In the genomic region with DNA sequence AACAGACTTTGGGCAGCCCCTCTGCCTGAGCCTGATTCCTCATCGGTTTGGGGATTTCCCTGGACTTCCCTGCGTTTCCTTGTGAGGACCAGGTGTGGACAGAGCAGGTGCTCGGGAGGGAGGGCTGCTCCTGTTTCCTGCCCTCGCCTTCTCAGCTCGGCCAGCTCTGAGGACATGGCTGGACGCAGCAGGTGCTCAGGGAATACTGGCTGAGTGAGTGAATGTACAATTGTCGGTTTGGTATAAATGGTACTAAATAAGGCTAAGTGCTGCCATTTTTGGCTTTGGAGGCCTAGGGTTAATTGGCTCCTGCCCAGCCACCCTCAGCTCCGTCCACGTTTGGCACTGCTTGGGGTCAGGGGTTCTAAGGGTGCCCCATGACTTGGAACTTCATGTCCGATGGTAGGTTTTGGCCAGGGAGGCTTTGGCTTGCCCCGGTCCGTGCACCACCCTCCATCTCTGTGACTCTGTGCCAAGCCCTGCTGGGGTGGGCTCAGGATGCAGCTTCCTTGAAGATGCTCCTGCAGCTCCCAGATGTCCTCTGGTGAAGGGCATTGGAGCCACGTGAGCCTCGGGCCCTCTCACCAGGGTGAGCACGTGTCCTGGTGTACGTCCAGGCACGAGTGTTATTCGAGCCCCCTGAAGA, we compare ENCODE assay signal across 25 cellular contexts. TPM values are rescaled to one million over a fixed set of nuclear protein-coding genes. Genes with fewer than 3 reads are reported as not detected.
DNase-seq lines count a peak whose midpoint lies in the region; ATAC-seq and TF ChIP-seq lines count a peak whose summit lies in the region.
"Had no signal": no experiment of that assay in that cellular context is flagged by ENCODE, and none has a peak within 500 bp of the region (broad histone marks: within the 10 kb centered on the region; RNA-seq: fewer than 3 reads in every experiment).

No MANE protein-coding gene starts in this region.

- TF ChIP-seq POLR2A in stomach (IDR thresholded peaks at IDR 0.05) (no peak), GM18505 (IDR thresholded peaks at IDR 0.05; ENCODE audit: borderline replicate concordance, extremely low read depth, insufficient read depth, insufficient read length) (no peak)

- H3K4me1 ChIP-seq in SK-N-SH (ENCODE audit: control insufficient read depth in 1 of 2, insufficient read depth in 2 of 2, low read depth in 1 of 2, low read length in 1 of 2): no peaks in the 10 kb centered on the region
- H3K4me1 ChIP-seq in lower lobe of right lung: no peaks in the 10 kb centered on the region
- no peaks in the 10 kb centered on the region for H3K4me1 ChIP-seq in stomach
- H3K4me1 ChIP-seq: BE2C had no signal

- H3K27me3 Mint-ChIP-seq in natural killer cell treated with Interleukin-12 subunit alpha and Interleukin-12 subunit beta and Interleukin-15 and Interleukin-18, amount 100 ng/mL, for 72 hours: peaks cover 3 to 10% of the 10 kb centered on the region in 2 donors
- peaks cover 0 to 5% of the 10 kb centered on the region in 2 donors for H3K27me3 Mint-ChIP-seq in natural killer cell (ENCODE audit: low read depth in 2 of 2)

- POLR2A ChIA-PET in SK-N-SH (lab: Yijun Ruan, JAX): no interaction called here

- TF ChIP-seq RAD21 in SK-N-SH (IDR thresholded peaks at IDR 0.05; ENCODE audit: low read length): no peak

- TF ChIP-seq CTCF in SK-N-SH (IDR thresholded peaks at IDR 0.05): no peak
- no peak for TF ChIP-seq CTCF in natural killer cell (IDR thresholded peaks at IDR 0.05)
- TF ChIP-seq CTCF in lower lobe of right lung (IDR thresholded peaks at IDR 0.05): no peak
- no peak for TF ChIP-seq CTCF in stomach (IDR thresholded peaks at IDR 0.05)

- H3K4me1 Mint-ChIP-seq in natural killer cell treated with Interleukin-12 subunit alpha and Interleukin-12 subunit beta and Interleukin-15 and Interleukin-18, amount 100 ng/mL, for 72 hours (ENCODE audit: low read depth in 2 of 2): peaks cover 0 to 14% of the 10 kb centered on the region in 2 donors
- no peaks in the 10 kb centered on the region for H3K4me1 Mint-ChIP-seq in natural killer cell

- no peak overlapping the region for H3K4me2 ChIP-seq in SK-N-SH

- no peak for ATAC-seq in SK-N-SH treated with all-trans-retinoic acid at 6 μM for 48 hours
- no peak for ATAC-seq in natural killer cell treated with Interleukin-12 subunit alpha and Interleukin-12 subunit beta and Interleukin-15 and Interleukin-18, amount 100 ng/mL, for 72 hours
- no peak for ATAC-seq in natural killer cell
- no peak for ATAC-seq in lower lobe of right lung
- ATAC-seq in GM18505 (IDR thresholded peaks at IDR 0.05; ENCODE audit: unreplicated experiment): no peak
- ATAC-seq in HG02571 (IDR thresholded peaks at IDR 0.05; ENCODE audit: unreplicated experiment): no peak

- no peak overlapping the region for H2AFZ ChIP-seq in SK-N-SH (ENCODE audit: low read depth)
- H2AFZ ChIP-seq: GM23248 had no signal

- no peaks in the 10 kb centered on the region for H3K27me3 ChIP-seq in SK-N-SH (ENCODE audit: insufficient read depth)
- H3K27me3 ChIP-seq in lower lobe of right lung (ENCODE audit: low read depth): peaks cover 35% of the 10 kb centered on the region
- H3K27me3 ChIP-seq in stomach: peaks cover 0 to 55% (median 13%) of the 10 kb centered on the region in 3 donors
- H3K27me3 ChIP-seq: BE2C had no signal

- peaks cover 21% of the 10 kb centered on the region for H3K36me3 Mint-ChIP-seq in natural killer cell treated with Interleukin-12 subunit alpha and Interleukin-12 subunit beta and Interleukin-15 and Interleukin-18, amount 100 ng/mL, for 72 hours
- H3K36me3 Mint-ChIP-seq in natural killer cell: no peaks in the 10 kb centered on the region

- DNase-seq in SK-N-SH (peak; percentile 7), natural killer cell (no peak), lower lobe of right lung (peak; percentile 33), stomach (peak; percentile 22)
- peak; percentile 35 for DNase-seq in natural killer cell treated with Interleukin-12 subunit alpha and Interleukin-12 subunit beta and Interleukin-15 and Interleukin-18, amount 100 ng/mL, for 72 hours (ENCODE audit: low spot score)
- DNase-seq: BE2C, Calu3, DND-41, GM23248, NCI-H1092, NCI-H1436, NCI-H187, NCI-H2081 treated with DMSO at 0.1 percent for 48 hours, NCI-H2171, NCI-H226, NCI-H510A, NCI-H69, RPMI8226, SHP77 had no signal

- no peak overlapping the region for H3K27ac ChIP-seq in SK-N-SH (ENCODE audit: low read depth in 2 of 2, low read length in 1 of 2)
- no peak overlapping the region for H3K27ac ChIP-seq in lower lobe of right lung
- no peak overlapping the region for H3K27ac ChIP-seq in stomach
- H3K27ac ChIP-seq: 22Rv1, GM23248 had no signal

- no peak overlapping the region for H3K27ac Mint-ChIP-seq in natural killer cell treated with Interleukin-12 subunit alpha and Interleukin-12 subunit beta and Interleukin-15 and Interleukin-18, amount 100 ng/mL, for 72 hours
- H3K27ac Mint-ChIP-seq in natural killer cell: no peak overlapping the region

- peaks cover 21% of the 10 kb centered on the region for H3K9me3 Mint-ChIP-seq in natural killer cell treated with Interleukin-12 subunit alpha and Interleukin-12 subunit beta and Interleukin-15 and Interleukin-18, amount 100 ng/mL, for 72 hours
- peaks cover 19 to 20% of the 10 kb centered on the region in 2 donors for H3K9me3 Mint-ChIP-seq in natural killer cell

- no peaks in the 10 kb centered on the region for H3K36me3 ChIP-seq in SK-N-SH (replicated peaks in 1 of 2; ENCODE audit: control insufficient read depth in 1 of 2, insufficient read depth in 2 of 2, low read length in 1 of 2)
- no peaks in the 10 kb centered on the region for H3K36me3 ChIP-seq in lower lobe of right lung
- H3K36me3 ChIP-seq in stomach: no peaks in the 10 kb centered on the region
- H3K36me3 ChIP-seq: BE2C had no signal

- intact Hi-C loops in natural killer cell (cut with micrococcal nuclease): no loop called here
- intact Hi-C loops in lower lobe of right lung (cut with DNase I): no loop called here
- intact Hi-C loops in stomach (cut with DNase I; ENCODE audit: low total_unique reads): no loop called here

- no peaks in the 10 kb centered on the region for H3F3A ChIP-seq in SK-N-SH (replicated peaks; ENCODE audit: insufficient read depth)

- no peak for TF ChIP-seq EP300 in SK-N-SH (IDR thresholded peaks at IDR 0.05; ENCODE audit: borderline replicate concordance in 1 of 2, low read depth in 1 of 2, low read length in 1 of 2)
- no peak for TF ChIP-seq EP300 in stomach (IDR thresholded peaks at IDR 0.05)

- no peak overlapping the region for H3K4me3 Mint-ChIP-seq in natural killer cell treated with Interleukin-12 subunit alpha and Interleukin-12 subunit beta and Interleukin-15 and Interleukin-18, amount 100 ng/mL, for 72 hours
- no peak overlapping the region for H3K4me3 Mint-ChIP-seq in natural killer cell

- H4K20me1 ChIP-seq in SK-N-SH (ENCODE audit: insufficient read depth): no peaks in the 10 kb centered on the region

- 36% methylated on average over 9 of the region's 18 CpGs for WGBS in SK-N-SH (ENCODE audit: low lambda C conversion rate)
- WGBS in stomach, 5 donors: 73 to 80% (median 78%) methylated on average over 15 to 18 of the region's 18 CpGs

- CTCF ChIA-PET in SK-N-SH (lab: Yijun Ruan, JAX): no interaction called here

- H3K9me2 ChIP-seq in SK-N-SH: no peaks in the 10 kb centered on the region

- H3K9me3 ChIP-seq in SK-N-SH: no peaks in the 10 kb centered on the region
- no peaks in the 10 kb centered on the region for H3K9me3 ChIP-seq in lower lobe of right lung
- peaks cover 0 to 6% (median 0%) of the 10 kb centered on the region in 4 donors for H3K9me3 ChIP-seq in stomach
- H3K9me3 ChIP-seq: BE2C had no signal

- H3K9ac ChIP-seq in SK-N-SH: no peak overlapping the region
- H3K9ac ChIP-seq: GM23248 had no signal

- no peaks in the 10 kb centered on the region for H3K79me2 ChIP-seq in SK-N-SH (ENCODE audit: insufficient read depth)

- H3K4me3 ChIP-seq in SK-N-SH (ENCODE audit: low read depth in 2 of 2, low read length in 1 of 2): no peak overlapping the region
- no peak overlapping the region for H3K4me3 ChIP-seq in lower lobe of right lung
- H3K4me3 ChIP-seq in stomach: no peak overlapping the region
- H3K4me3 ChIP-seq: GM23248 had no signal

TF ChIP-seq in SK-N-SH, 30 proteins besides CTCF, POLR2A, EP300 and RAD21 (continues in another document):
- TF ChIP-seq, protein P1, sequence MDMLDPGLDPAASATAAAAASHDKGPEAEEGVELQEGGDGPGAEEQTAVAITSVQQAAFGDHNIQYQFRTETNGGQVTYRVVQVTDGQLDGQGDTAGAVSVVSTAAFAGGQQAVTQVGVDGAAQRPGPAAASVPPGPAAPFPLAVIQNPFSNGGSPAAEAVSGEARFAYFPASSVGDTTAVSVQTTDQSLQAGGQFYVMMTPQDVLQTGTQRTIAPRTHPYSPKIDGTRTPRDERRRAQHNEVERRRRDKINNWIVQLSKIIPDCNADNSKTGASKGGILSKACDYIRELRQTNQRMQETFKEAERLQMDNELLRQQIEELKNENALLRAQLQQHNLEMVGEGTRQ (IDR thresholded peaks at IDR 0.05; ENCODE audit: borderline replicate concordance, low read depth, low read length): no peak
- TF ChIP-seq MXI1 (IDR thresholded peaks at IDR 0.05; ENCODE audit: low read depth, low read length): no peak

TF ChIP-seq in SK-N-SH treated with all-trans-retinoic acid at 6 μM for 48 hours, 23 proteins besides CTCF, POLR2A, EP300 and RAD21:
- TF ChIP-seq SNAI2 (CRISPR knock-in tag; IDR thresholded peaks at IDR 0.05): no peak

RNA-seq across cellular contexts. Expression of a gene that starts 45.0 kb away (rescaled TPM):
- polyA plus RNA-seq in SK-N-SH (2012; rRNA removed) (not detected in 2 replicates), stomach (not detected)
- not detected in 2 replicates for polyA plus RNA-seq in SK-N-SH (2012; cell fraction: cytosol; rRNA removed)
- not detected in 2 replicates for polyA plus RNA-seq in SK-N-SH (2012; cell fraction: nucleus; rRNA removed)
- total RNA-seq in natural killer cell treated with Interleukin-12 subunit alpha and Interleukin-12 subunit beta and Interleukin-15 and Interleukin-18, amount 100 ng/mL, for 72 hours: not detected
- total RNA-seq in natural killer cell (not detected), lower lobe of right lung (not detected), stomach (not detected)
- total RNA-seq: Calu3, GM23248, H7, SK-MEL-5 had no signal
- polyA plus RNA-seq: GM23248 had no signal
